In genomic region chr10:129710510-129710847, GRCh38 we compare ENCODE assay signal across 18 cellular contexts.
"Had no signal": no experiment of that assay in that cellular context is flagged by ENCODE, and none has a peak within 500 bp of the region (broad histone marks: within the 10 kb centered on the region; RNA-seq: fewer than 3 reads in every experiment).

No MANE protein-coding gene starts in this region.

- FAIRE-seq: kidney had no signal

- DNase-seq: activated CD4-positive, alpha-beta memory T cell treated with anti-CD3 and anti-CD28 coated beads for 36 hours; activated CD4-positive, alpha-beta T cell treated with anti-CD3 and anti-CD28 coated beads for 4 hours; activated CD4-positive, CD25-positive, alpha-beta regulatory T cell; activated effector memory CD4-positive, alpha-beta T cell treated with Interleukin-2 at 50 U/mL for 16 hours; activated naive CD4-positive, alpha-beta T cell treated with anti-CD3 and anti-CD28 coated beads, Interleukin-2, amount 10 ng/mL, durations not matched to agents 7 days and 5 days; activated T-cell treated with anti-CD3 and anti-CD28 coated beads, Interleukin-2, amount 50 U/mL, for 48 hours; amygdala; cerebellar nuclear complex; kidney; naive thymus-derived CD4-positive, alpha-beta T cell; stimulated activated CD4-positive, alpha-beta T cell treated with anti-CD3 and anti-CD28 coated beads, Interleukin-2, amount 100 ng/mL, for 48 hours; stimulated activated naive CD4-positive, alpha-beta T cell; testis had no signal

- H3K36me3 ChIP-seq: vagina had no signal

- H3K4me1 ChIP-seq: testis had no signal

- H3K4me3 ChIP-seq: coronary artery, heart left ventricle, lung, testis, vagina had no signal

- ATAC-seq: heart left ventricle; naive thymus-derived CD4-positive, alpha-beta T cell had no signal

- H3K9me3 ChIP-seq: heart left ventricle, testis, vagina had no signal

- H3K27me3 ChIP-seq: heart left ventricle, testis, vagina had no signal

- H3K27ac ChIP-seq: coronary artery, epithelial cell of prostate, heart left ventricle, testis, vagina had no signal
